ENCODE assay signal across 36 cellular contexts in the genomic region with DNA sequence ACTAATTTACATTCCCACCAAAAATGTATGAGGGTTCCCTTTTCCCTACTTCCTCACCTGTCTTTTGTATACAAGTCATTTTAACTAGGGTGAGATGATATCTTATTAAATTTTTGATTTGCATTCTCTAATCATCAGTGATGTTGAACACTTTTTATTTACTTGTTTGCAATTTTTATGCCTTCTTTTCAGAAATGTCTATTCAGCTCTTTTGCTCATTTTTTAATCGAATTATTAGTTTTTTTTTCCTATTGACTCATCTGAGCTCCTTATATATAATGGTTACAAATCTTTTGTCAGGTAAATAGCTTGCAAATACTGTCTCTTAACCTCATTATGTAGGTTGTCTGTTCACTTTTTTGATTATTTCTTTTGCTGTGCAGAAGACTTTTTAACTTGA.
"Had no signal": no experiment of that assay in that cellular context is flagged by ENCODE, and none has a peak within 500 bp of the region (broad histone marks: within the 10 kb centered on the region; RNA-seq: fewer than 3 reads in every experiment).

No MANE protein-coding gene starts in this region.

- H3K27me3 ChIP-seq: MG63 had no signal

- H3K9me3 ChIP-seq: MG63 had no signal

- DNase-seq: Karpas-422, Kasumi-1, MG63, MM.1S, MV-4-11, NCI-H1048, NCI-H1092, NCI-H1092 treated with DMSO at 0.1 percent for 48 hours, NCI-H1105, NCI-H1105 treated with DMSO at 0.1 percent for 48 hours, NCI-H1417, NCI-H1417 treated with DMSO at 0.1 percent for 48 hours, NCI-H1436, NCI-H1436 treated with DMSO at 0.1 percent for 48 hours, NCI-H146, NCI-H1694, NCI-H1694 treated with DMSO at 0.1 percent for 48 hours, NCI-H187 treated with DMSO at 0.1 percent for 48 hours, NCI-H1930, NCI-H2029, NCI-H2029 treated with DMSO at 0.1 percent for 48 hours, NCI-H2081, NCI-H2081 treated with DMSO at 0.1 percent for 48 hours, NCI-H2107, NCI-H2171, NCI-H2171 treated with DMSO at 0.1 percent for 48 hours, NCI-H2227 treated with DMSO at 0.1 percent for 48 hours, NCI-H226, NCI-H345, NCI-H446, NCI-H446 treated with DMSO at 0.1 percent for 48 hours, NCI-H510A, NCI-H510A treated with DMSO at 0.1 percent for 48 hours, NCI-H524, NCI-H524 treated with DMSO at 0.1 percent for 48 hours, NCI-H526 had no signal

- H3K36me3 ChIP-seq: MG63 had no signal

- H3K4me3 ChIP-seq: MG63 had no signal
